In genomic region chr19:55339225-55340143, GRCh38 we compare ENCODE assay signal across 8 cellular contexts. TPM values are rescaled to one million over a fixed set of nuclear protein-coding genes. Genes with fewer than 3 reads are reported as not detected.
DNase-seq lines count a peak whose midpoint lies in the region; ATAC-seq and TF ChIP-seq lines count a peak whose summit lies in the region.

TSS of gene KMT5C (plus strand) at chr19:55339876. CDS start at chr19:55341937, 2,061 bp downstream.

- peaks cover 5% of the 10 kb centered on the region for H3K36me3 Mint-ChIP-seq in T-helper 1 cell treated with Interleukin-12 subunit alpha and Interleukin-12 subunit beta and Interleukin-4 antibody, amounts not matched to agents 30 μg/mL and 1 μg/mL, for 36 hours (ENCODE audit: low read depth)

- in situ Hi-C loops in GM13977 (cut with MboI; ENCODE audit: low pct_unique_long_range_greater_than_20kb, low sequenced_read_pairs, unreplicated experiment), result no loop called here

- no peaks in the 10 kb centered on the region for H3K9me3 Mint-ChIP-seq in T-helper 1 cell treated with Interleukin-12 subunit alpha and Interleukin-12 subunit beta and Interleukin-4 antibody, amounts not matched to agents 30 μg/mL and 1 μg/mL, for 36 hours

- H3K27me3 Mint-ChIP-seq in T-helper 1 cell treated with Interleukin-12 subunit alpha and Interleukin-12 subunit beta and Interleukin-4 antibody, amounts not matched to agents 30 μg/mL and 1 μg/mL, for 36 hours (ENCODE audit: low read depth), result peaks cover 11% of the 10 kb centered on the region

- DNase-seq in GM13977 (ENCODE audit: low spot score) (peak; percentile 99), NCI-H1694 (lab: John Stamatoyannopoulos, UW) (peak; percentile 100), amniotic stem cell (lab: John Stamatoyannopoulos, UW) (peak; percentile 100), left cardiac atrium (peak; percentile 100), posterior vena cava (ENCODE audit: low spot score) (peak; percentile 100), ureter (ENCODE audit: low spot score) (peak; percentile 100)

- intact Hi-C loops in left cardiac atrium (cut with DNase I) (loop anchor here in 1 of 2 donors (5.0 kb wide), 1 partner anchor 43 kb away; the partner anchor contains the start of gene TMEM238), posterior vena cava (cut with DNase I) (no loop called here)

- H3K4me1 Mint-ChIP-seq in T-helper 1 cell treated with Interleukin-12 subunit alpha and Interleukin-12 subunit beta and Interleukin-4 antibody, amounts not matched to agents 30 μg/mL and 1 μg/mL, for 36 hours (ENCODE audit: low read depth), result peaks cover 14% of the 10 kb centered on the region

- no peak for TF ChIP-seq CTCF in GM13977 (IDR thresholded peaks at IDR 0.05; ENCODE audit: extremely low read depth, insufficient read depth, missing control alignments)

- H3K4me3 Mint-ChIP-seq in T-helper 1 cell treated with Interleukin-12 subunit alpha and Interleukin-12 subunit beta and Interleukin-4 antibody, amounts not matched to agents 30 μg/mL and 1 μg/mL, for 36 hours, result peak within 1 kb of the TSS; percentile 94

- H3K27ac Mint-ChIP-seq in T-helper 1 cell treated with Interleukin-12 subunit alpha and Interleukin-12 subunit beta and Interleukin-4 antibody, amounts not matched to agents 30 μg/mL and 1 μg/mL, for 36 hours, result peak within 1 kb of the TSS; percentile 95

- ATAC-seq in HG02884 (IDR thresholded peaks at IDR 0.05; ENCODE audit: unreplicated experiment) (peak; percentile 81), left cardiac atrium (peak; percentile 92 to 95)

RNA-seq across cellular contexts. Expression of gene KMT5C, which starts in this region (rescaled TPM):
- total RNA-seq in left cardiac atrium (1 to 10 TPM; 6.7 to 6.9 TPM), posterior vena cava (1 to 10 TPM; 3.9 to 6.3 TPM), ureter (12.0 TPM)

Comparison
In these comparisons a context has a peak if more than half of its experiments do, and no peak if none do; other contexts are left out.
1. Peak in every context shown above with its lines: DNase-seq and ATAC-seq.